ENCODE assay signal across 8 cellular contexts in genomic region chr15:51229907-51230328, GRCh38.
DNase-seq lines count a peak whose midpoint lies in the region; ATAC-seq and TF ChIP-seq lines count a peak whose summit lies in the region.

No MANE protein-coding gene starts in this region.

- H3K36me3 Mint-ChIP-seq in activated CD4-positive, alpha-beta memory T cell treated with anti-CD3 and anti-CD28 coated beads for 36 hours = no peaks in the 10 kb centered on the region
- H3K36me3 Mint-ChIP-seq in glutamatergic neuron (ENCODE audit: unreplicated experiment) = no peaks in the 10 kb centered on the region

- no peak overlapping the region for H3K4me2 ChIP-seq in DND-41 (ENCODE audit: insufficient read depth, low read length)

- no peak for ATAC-seq in DND-41 (ENCODE audit: insufficient read depth, low read depth)
- ATAC-seq in stimulated activated naive CD8-positive, alpha-beta T cell treated with anti-CD3 and anti-CD28 coated beads, Interleukin-15, amount 100 ng/mL, for 72 hours = no peak

- H3K27me3 Mint-ChIP-seq in activated CD4-positive, alpha-beta memory T cell treated with anti-CD3 and anti-CD28 coated beads for 36 hours = peaks cover 2% of the 10 kb centered on the region
- no peaks in the 10 kb centered on the region for H3K27me3 Mint-ChIP-seq in glutamatergic neuron (ENCODE audit: unreplicated experiment)
- peaks cover 16% of the 10 kb centered on the region for H3K27me3 Mint-ChIP-seq in stimulated activated naive CD8-positive, alpha-beta T cell treated with anti-CD3 and anti-CD28 coated beads, Interleukin-15, amount 100 ng/mL, for 72 hours

- no peak overlapping the region for H2AFZ ChIP-seq in DND-41 (ENCODE audit: low read depth, low read length)

- no peak overlapping the region for H3K27ac ChIP-seq in DND-41 (ENCODE audit: low read length)

- no peak for DNase-seq in DND-41
- DNase-seq in cerebellar cortex (ENCODE audit: low spot score) = peak; percentile 47
- DNase-seq in mucosa of gallbladder (ENCODE audit: low spot score) = peak; percentile 15
- no peak for DNase-seq in activated CD4-positive, alpha-beta memory T cell treated with anti-CD3 and anti-CD28 coated beads for 36 hours
- DNase-seq in glutamatergic neuron = no peak
- no peak for DNase-seq in stimulated activated naive CD8-positive, alpha-beta T cell treated with anti-CD3 and anti-CD28 coated beads, Interleukin-15, amount 100 ng/mL, for 72 hours
- no peak for DNase-seq in epidermal melanocyte (ENCODE audit: insufficient read length, low spot score)

- no peaks in the 10 kb centered on the region for H3K36me3 ChIP-seq in DND-41 (ENCODE audit: insufficient read depth, low read length)

- CTCF ChIA-PET in activated CD4-positive, alpha-beta memory T cell treated with anti-CD3 and anti-CD28 coated beads for 36 hours (lab: Charles Lee) = interaction anchor here (0.6 to 2.0 kb wide), 2 partner anchors 104 to 172 kb away, joined by 4 to 6 read pairs; no protein-coding TSS in a partner anchor

- H3K4me1 Mint-ChIP-seq in activated CD4-positive, alpha-beta memory T cell treated with anti-CD3 and anti-CD28 coated beads for 36 hours (ENCODE audit: low read depth) = peaks cover 5% of the 10 kb centered on the region
- H3K4me1 Mint-ChIP-seq in glutamatergic neuron (ENCODE audit: low read depth, unreplicated experiment) = peaks cover 15% of the 10 kb centered on the region
- peaks cover 8% of the 10 kb centered on the region for H3K4me1 Mint-ChIP-seq in stimulated activated naive CD8-positive, alpha-beta T cell treated with anti-CD3 and anti-CD28 coated beads, Interleukin-15, amount 100 ng/mL, for 72 hours

- POLR2A ChIA-PET in activated CD4-positive, alpha-beta memory T cell treated with anti-CD3 and anti-CD28 coated beads for 36 hours (lab: Charles Lee) = no interaction called here

- no peaks in the 10 kb centered on the region for H3K9me3 ChIP-seq in DND-41 (ENCODE audit: insufficient read depth, low read length, severe bottlenecking)

- intact Hi-C loops in activated CD4-positive, alpha-beta memory T cell treated with anti-CD3 and anti-CD28 coated beads for 36 hours (cut with micrococcal nuclease) = no loop called here

- H3K4me1 ChIP-seq in DND-41 (ENCODE audit: insufficient read depth, low read length) = no peaks in the 10 kb centered on the region

- no peak overlapping the region for H3K9ac ChIP-seq in DND-41 (ENCODE audit: low read depth, low read length)

- H3K4me3 ChIP-seq in DND-41 (ENCODE audit: low read depth in 1 of 2, low read length in 2 of 2) = no peak overlapping the region

- H3K9me3 Mint-ChIP-seq in activated CD4-positive, alpha-beta memory T cell treated with anti-CD3 and anti-CD28 coated beads for 36 hours = no peaks in the 10 kb centered on the region
- no peaks in the 10 kb centered on the region for H3K9me3 Mint-ChIP-seq in glutamatergic neuron (ENCODE audit: unreplicated experiment)
- no peaks in the 10 kb centered on the region for H3K9me3 Mint-ChIP-seq in stimulated activated naive CD8-positive, alpha-beta T cell treated with anti-CD3 and anti-CD28 coated beads, Interleukin-15, amount 100 ng/mL, for 72 hours

- no peak overlapping the region for H3K4me3 Mint-ChIP-seq in activated CD4-positive, alpha-beta memory T cell treated with anti-CD3 and anti-CD28 coated beads for 36 hours
- H3K4me3 Mint-ChIP-seq in glutamatergic neuron (ENCODE audit: unreplicated experiment) = no peak overlapping the region
- no peak overlapping the region for H3K4me3 Mint-ChIP-seq in stimulated activated naive CD8-positive, alpha-beta T cell treated with anti-CD3 and anti-CD28 coated beads, Interleukin-15, amount 100 ng/mL, for 72 hours

- no peaks in the 10 kb centered on the region for H3K27me3 ChIP-seq in DND-41 (ENCODE audit: insufficient read depth, low read length, poor library complexity)

- H3K79me2 ChIP-seq in DND-41 (ENCODE audit: insufficient read depth, low read length) = no peaks in the 10 kb centered on the region

- TF ChIP-seq CTCF in DND-41 (IDR thresholded peaks at IDR 0.05; ENCODE audit: borderline replicate concordance, extremely low read depth, low read length, poor library complexity, severe bottlenecking) (peak; percentile 4), LNCAP (IDR thresholded peaks at IDR 0.05) (peak; percentile 37; the same call in 1 of the 2 replicates), glutamatergic neuron (IDR thresholded peaks at IDR 0.05; ENCODE audit: partially characterized antibody, unreplicated experiment) (no peak)

- no peak overlapping the region for H3K27ac Mint-ChIP-seq in activated CD4-positive, alpha-beta memory T cell treated with anti-CD3 and anti-CD28 coated beads for 36 hours
- H3K27ac Mint-ChIP-seq in glutamatergic neuron (ENCODE audit: unreplicated experiment) = no peak overlapping the region
- H3K27ac Mint-ChIP-seq in stimulated activated naive CD8-positive, alpha-beta T cell treated with anti-CD3 and anti-CD28 coated beads, Interleukin-15, amount 100 ng/mL, for 72 hours = no peak overlapping the region

- H4K20me1 ChIP-seq in DND-41 (ENCODE audit: insufficient read depth, low read length) = no peaks in the 10 kb centered on the region

Comparison
In these comparisons a context has a peak if more than half of its experiments do, and no peak if none do; other contexts are left out.
1. DNase-seq: peak in cerebellar cortex (single experiment) and mucosa of gallbladder (single experiment); none in DND-41 (single experiment), activated CD4-positive, alpha-beta memory T cell treated with anti-CD3 and anti-CD28 coated beads for 36 hours (single experiment), glutamatergic neuron (single experiment), stimulated activated naive CD8-positive, alpha-beta T cell treated with anti-CD3 and anti-CD28 coated beads, Interleukin-15, amount 100 ng/mL, for 72 hours (0 of 2) and epidermal melanocyte (single experiment).